ENCODE assay signal across 17 cellular contexts in the genomic region with DNA sequence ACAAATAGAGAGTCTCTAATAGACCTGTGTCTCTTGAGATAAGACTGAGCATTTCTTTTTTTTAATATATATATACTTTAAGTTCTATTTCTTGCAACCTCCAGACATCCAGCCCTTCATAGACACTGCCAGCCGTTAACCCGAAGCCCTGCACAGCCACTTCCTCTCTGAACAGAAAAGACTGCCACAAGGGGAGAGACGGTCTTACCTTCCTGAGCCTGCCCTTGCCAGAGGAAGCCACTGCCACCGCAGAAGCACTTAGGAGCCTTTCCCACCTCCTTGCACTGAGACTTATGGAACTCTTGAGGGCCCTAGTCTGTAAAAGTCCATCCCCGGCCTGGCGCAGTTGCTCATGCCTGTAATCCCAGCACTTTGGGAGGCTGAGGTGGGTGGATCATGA. TPM values are rescaled to one million over a fixed set of nuclear protein-coding genes. Genes with fewer than 3 reads are reported as not detected.
DNase-seq lines count a peak whose midpoint lies in the region; ATAC-seq, FAIRE-seq and TF ChIP-seq lines count a peak whose summit lies in the region.
"Had no signal": no experiment of that assay in that cellular context is flagged by ENCODE, and none has a peak within 500 bp of the region (broad histone marks: within the 10 kb centered on the region; RNA-seq: fewer than 3 reads in every experiment).

No MANE protein-coding gene starts in this region.

- no peaks in the 10 kb centered on the region for H3K79me1 ChIP-seq in mesenchymal stem cell (replicated peaks; ENCODE audit: low read length, poor library complexity, severe bottlenecking)

- peaks cover 48% of the 10 kb centered on the region for H3K4me1 Mint-ChIP-seq in activated T-cell treated with anti-CD3 and anti-CD28 coated beads, Interleukin-2, amount 50 U/mL, for 72 hours (ENCODE audit: low read depth)
- H3K4me1 Mint-ChIP-seq in activated CD8-positive, alpha-beta T cell treated with anti-CD3 and anti-CD28 coated beads for 36 hours (ENCODE audit: low read depth): peaks cover 38% of the 10 kb centered on the region
- peaks cover 2 to 81% (median 51%) of the 10 kb centered on the region in 4 donors for H3K4me1 Mint-ChIP-seq in naive thymus-derived CD8-positive, alpha-beta T cell

- H2BK15ac ChIP-seq in mesenchymal stem cell (ENCODE audit: low read depth, poor library complexity, severe bottlenecking): no peak overlapping the region

- no peak overlapping the region for H3K14ac ChIP-seq in mesenchymal stem cell (ENCODE audit: low read length in 2 of 2)

- no peak overlapping the region for H3K27ac Mint-ChIP-seq in activated T-cell treated with anti-CD3 and anti-CD28 coated beads, Interleukin-2, amount 50 U/mL, for 72 hours
- no peak overlapping the region for H3K27ac Mint-ChIP-seq in activated CD8-positive, alpha-beta T cell treated with anti-CD3 and anti-CD28 coated beads for 36 hours
- peak overlapping the region in 8 of 10 donors; percentile 21 to 93 (median 72) for H3K27ac Mint-ChIP-seq in naive thymus-derived CD8-positive, alpha-beta T cell
- H3K27ac Mint-ChIP-seq: H9 had no signal

- no peaks in the 10 kb centered on the region for H3K27me3 Mint-ChIP-seq in activated T-cell treated with anti-CD3 and anti-CD28 coated beads, Interleukin-2, amount 50 U/mL, for 72 hours (ENCODE audit: low read depth)
- no peaks in the 10 kb centered on the region for H3K27me3 Mint-ChIP-seq in activated CD8-positive, alpha-beta T cell treated with anti-CD3 and anti-CD28 coated beads for 36 hours
- peaks cover 0 to 2% (median 0%) of the 10 kb centered on the region in 5 donors for H3K27me3 Mint-ChIP-seq in naive thymus-derived CD8-positive, alpha-beta T cell

- H3K4me3 Mint-ChIP-seq in activated T-cell treated with anti-CD3 and anti-CD28 coated beads, Interleukin-2, amount 50 U/mL, for 72 hours: peak overlapping the region; percentile 69 to 70
- peak overlapping the region; percentile 34 for H3K4me3 Mint-ChIP-seq in activated CD8-positive, alpha-beta T cell treated with anti-CD3 and anti-CD28 coated beads for 36 hours
- H3K4me3 Mint-ChIP-seq in naive thymus-derived CD8-positive, alpha-beta T cell: peak overlapping the region; percentile 26 to 86 (median 64)
- H3K4me3 Mint-ChIP-seq: H9 had no signal

- intact Hi-C loops in activated CD8-positive, alpha-beta T cell treated with anti-CD3 and anti-CD28 coated beads for 36 hours (cut with micrococcal nuclease): no loop called here

- no peaks in the 10 kb centered on the region for H3K4me1 ChIP-seq in mesenchymal stem cell (ENCODE audit: control insufficient read depth, insufficient read depth, low read depth, low read length)

- H3K36me3 Mint-ChIP-seq in activated T-cell treated with anti-CD3 and anti-CD28 coated beads, Interleukin-2, amount 50 U/mL, for 72 hours (ENCODE audit: insufficient read depth in 2 of 2): no peaks in the 10 kb centered on the region
- H3K36me3 Mint-ChIP-seq in activated CD8-positive, alpha-beta T cell treated with anti-CD3 and anti-CD28 coated beads for 36 hours (ENCODE audit: low read depth): no peaks in the 10 kb centered on the region
- H3K36me3 Mint-ChIP-seq in naive thymus-derived CD8-positive, alpha-beta T cell: no peaks in the 10 kb centered on the region

- FAIRE-seq in GM12891 (lab: Jason Lieb, UNC): no peak
- FAIRE-seq: GM12892, keratinocyte had no signal

- H3K36me3 ChIP-seq in mesenchymal stem cell (ENCODE audit: control insufficient read depth in 1 of 2, insufficient read depth in 2 of 2, low read depth in 1 of 2, low read length in 2 of 2): no peaks in the 10 kb centered on the region

- H3K4ac ChIP-seq in mesenchymal stem cell (ENCODE audit: low read depth in 1 of 2, low read length in 2 of 2): no peak overlapping the region

- TF ChIP-seq CTCF in activated CD8-positive, alpha-beta T cell treated with anti-CD3 and anti-CD28 coated beads for 36 hours (IDR thresholded peaks at IDR 0.05): no peak

- H4K91ac ChIP-seq in mesenchymal stem cell (ENCODE audit: low read length): no peak overlapping the region

- POLR2A ChIA-PET in activated CD8-positive, alpha-beta T cell treated with anti-CD3 and anti-CD28 coated beads for 36 hours (lab: Charles Lee): no interaction called here
- POLR2A ChIA-PET in naive thymus-derived CD8-positive, alpha-beta T cell (lab: Charles Lee): interaction anchor here (0.7 to 7.4 kb wide), 4 partner anchors 66 to 91 kb away, joined by 3 to 96 read pairs (median 44); no protein-coding TSS in a partner anchor

- peak in 1 of 2 donors; percentile 6 for DNase-seq in activated T-cell treated with anti-CD3 and anti-CD28 coated beads, Interleukin-2, amount 50 U/mL, for 72 hours
- DNase-seq in activated T-cell treated with anti-CD3 and anti-CD28 coated beads, Interleukin-2, amount 50 U/mL, for 48 hours: no peak
- DNase-seq in GM12891 (ENCODE audit: insufficient read length, low spot score) (no peak), NCI-H82 treated with DMSO at 0.1 percent for 48 hours (lab: John Stamatoyannopoulos, UW; ENCODE audit: unreplicated experiment) (no peak), mesenchymal stem cell (no peak), LoVo (ENCODE audit: low spot score) (no peak)
- peak; percentile 10 for DNase-seq in activated CD8-positive, alpha-beta T cell treated with anti-CD3 and anti-CD28 coated beads for 36 hours
- DNase-seq in naive thymus-derived CD8-positive, alpha-beta T cell: peak in 3 of 10 donors; percentile 16 to 34 (median 25)
- DNase-seq: caudate nucleus, H9, Karpas-422, midbrain, Right ventricle myocardium superior had no signal

- H2BK12ac ChIP-seq in mesenchymal stem cell (ENCODE audit: low read length in 2 of 2): no peak overlapping the region

- CTCF ChIA-PET in activated CD8-positive, alpha-beta T cell treated with anti-CD3 and anti-CD28 coated beads for 36 hours (lab: Charles Lee): interaction anchor here (0.8 kb wide), 1 partner anchor 94 kb away, joined by 3 read pairs; no protein-coding TSS in a partner anchor

- peaks cover 16 to 59% of the 10 kb centered on the region in 2 experiments for H3K27me3 ChIP-seq in mesenchymal stem cell (ENCODE audit: control insufficient read depth in 1 of 2, insufficient read depth in 1 of 2, low read length in 2 of 2)

- no peak for TF ChIP-seq POLR2A in GM12891 (IDR thresholded peaks at IDR 0.05; ENCODE audit: low read depth, low read length)

- H2AFZ ChIP-seq in mesenchymal stem cell (ENCODE audit: low read depth, low read length): no peak overlapping the region

- no peak overlapping the region for H4K8ac ChIP-seq in mesenchymal stem cell (ENCODE audit: low read length)

- no peak overlapping the region for H3K9ac ChIP-seq in mesenchymal stem cell (ENCODE audit: low read length)

- no peak overlapping the region for H3K4me2 ChIP-seq in mesenchymal stem cell (ENCODE audit: low read length, poor library complexity, severe bottlenecking)

- no peak overlapping the region for H3K18ac ChIP-seq in mesenchymal stem cell (ENCODE audit: low read depth in 1 of 2, low read length in 2 of 2)

- WGBS in mesenchymal stem cell: 86% methylated on average over 4 of the region's 6 CpGs

- H3K9me3 Mint-ChIP-seq in activated T-cell treated with anti-CD3 and anti-CD28 coated beads, Interleukin-2, amount 50 U/mL, for 72 hours: no peaks in the 10 kb centered on the region
- H3K9me3 Mint-ChIP-seq in activated CD8-positive, alpha-beta T cell treated with anti-CD3 and anti-CD28 coated beads for 36 hours: no peaks in the 10 kb centered on the region
- no peaks in the 10 kb centered on the region for H3K9me3 Mint-ChIP-seq in naive thymus-derived CD8-positive, alpha-beta T cell
- H3K9me3 Mint-ChIP-seq: H9 had no signal

- H3K23ac ChIP-seq in mesenchymal stem cell (ENCODE audit: low read length in 2 of 2): no peak overlapping the region

- no peak overlapping the region for H2BK120ac ChIP-seq in mesenchymal stem cell (ENCODE audit: low read depth, low read length)

- no peak overlapping the region for H3K4me3 ChIP-seq in mesenchymal stem cell (ENCODE audit: insufficient read depth in 1 of 2, low read depth in 1 of 2, low read length in 2 of 2)

- H3K9me3 ChIP-seq in mesenchymal stem cell (ENCODE audit: control insufficient read depth, low read length): no peaks in the 10 kb centered on the region

- H2AK5ac ChIP-seq in mesenchymal stem cell (ENCODE audit: low read length, severe bottlenecking): no peak overlapping the region

- no peak overlapping the region for H3K27ac ChIP-seq in mesenchymal stem cell (ENCODE audit: low read length, poor library complexity, severe bottlenecking)

- ATAC-seq in activated T-cell treated with anti-CD3 and anti-CD28 coated beads, Interleukin-2, amount 50 U/mL, for 72 hours (replicated peaks in 1 of 2): peak in 1 of 2 donors; percentile 62
- peak; percentile 55 for ATAC-seq in activated CD8-positive, alpha-beta T cell treated with anti-CD3 and anti-CD28 coated beads for 36 hours
- ATAC-seq in naive thymus-derived CD8-positive, alpha-beta T cell: peak; percentile 51 to 58
- ATAC-seq: sciatic nerve had no signal

- no peak overlapping the region for H2BK5ac ChIP-seq in mesenchymal stem cell (ENCODE audit: low read depth, low read length, poor library complexity, severe bottlenecking)

TF ChIP-seq in GM12891, 5 proteins besides CTCF, POLR2A, EP300 and RAD21:
- TF ChIP-seq POLR2AphosphoS5 (IDR thresholded peaks at IDR 0.05; ENCODE audit: low read depth, low read length) (no peak), SPI1 (IDR thresholded peaks at IDR 0.05; ENCODE audit: low read depth, low read length) (0 out of 2 replicates have a peak, but pooled peaks have one; percentile 22), POU2F2 (IDR thresholded peaks at IDR 0.05; ENCODE audit: low read depth, low read length) (no peak)

RNA-seq across cellular contexts. Expression of gene PRSS1, which starts 31.8 kb away (rescaled TPM):
- total RNA-seq in activated T-cell treated with anti-CD3 and anti-CD28 coated beads, Interleukin-2, amount 50 U/mL, for 72 hours: not detected
- polyA plus RNA-seq in GM12891 (2012; ENCODE audit: low read depth, missing spikeins): not detected
- total RNA-seq in activated CD8-positive, alpha-beta T cell treated with anti-CD3 and anti-CD28 coated beads for 36 hours: not detected
- total RNA-seq in naive thymus-derived CD8-positive, alpha-beta T cell: not detected
- not detected for polyA plus RNA-seq in naive thymus-derived CD8-positive, alpha-beta T cell
- polyA plus RNA-seq in mesenchymal stem cell (2013, experiment 1 of 2): not detected
- not detected for polyA plus RNA-seq in mesenchymal stem cell (2013, experiment 2 of 2)
- total RNA-seq: H9, Right ventricle myocardium superior, temporal lobe had no signal
- polyA plus RNA-seq: keratinocyte had no signal

RNA-seq across cellular contexts. Expression of gene PRSS2, which starts 53.3 kb away (rescaled TPM):
- not detected for total RNA-seq in activated T-cell treated with anti-CD3 and anti-CD28 coated beads, Interleukin-2, amount 50 U/mL, for 72 hours
- polyA plus RNA-seq in GM12891 (2012; ENCODE audit: low read depth, missing spikeins): not detected
- not detected for total RNA-seq in activated CD8-positive, alpha-beta T cell treated with anti-CD3 and anti-CD28 coated beads for 36 hours
- total RNA-seq in naive thymus-derived CD8-positive, alpha-beta T cell: not detected
- polyA plus RNA-seq in naive thymus-derived CD8-positive, alpha-beta T cell: not detected
- polyA plus RNA-seq in mesenchymal stem cell (2013, experiment 1 of 2): not detected
- not detected for polyA plus RNA-seq in mesenchymal stem cell (2013, experiment 2 of 2)
- total RNA-seq: H9, Right ventricle myocardium superior, temporal lobe had no signal
- polyA plus RNA-seq: keratinocyte had no signal

Comparison
In these comparisons a context has a peak if more than half of its experiments do, and no peak if none do; other contexts are left out.
1. H3K27ac Mint-ChIP-seq: peak in naive thymus-derived CD8-positive, alpha-beta T cell (8 of 10); none in activated T-cell treated with anti-CD3 and anti-CD28 coated beads, Interleukin-2, amount 50 U/mL, for 72 hours (single experiment) and activated CD8-positive, alpha-beta T cell treated with anti-CD3 and anti-CD28 coated beads for 36 hours (single experiment).
2. Peak in every context shown above with its lines, with median percentiles within 50 percentile points of each other: H3K4me3 Mint-ChIP-seq.